20 cellular contexts compared by ENCODE assay signal in genomic region chr1:188061881-188062280, GRCh38.
DNase-seq lines count a peak whose midpoint lies in the region; ATAC-seq, FAIRE-seq and TF ChIP-seq lines count a peak whose summit lies in the region.
"Had no signal": no experiment of that assay in that cellular context is flagged by ENCODE, and none has a peak within 500 bp of the region (broad histone marks: within the 10 kb centered on the region; RNA-seq: fewer than 3 reads in every experiment).

No MANE protein-coding gene starts in this region.

- DNase-seq in A549 (ENCODE audit: low read depth in 1 of 2, low spot score in 1 of 2) = no peak
- peak; percentile 42 for DNase-seq in DMS53 (lab: John Stamatoyannopoulos, UW)
- peak; percentile 52 for DNase-seq in NCI-H526 treated with DMSO at 0.1 percent for 48 hours (lab: John Stamatoyannopoulos, UW)
- no peak for DNase-seq in breast epithelium (ENCODE audit: low spot score in 2 of 2)
- no peak for DNase-seq in psoas muscle
- DNase-seq: Caco-2; CD4-positive, CD25-positive, alpha-beta regulatory T cell; CD8-positive, alpha-beta T cell; DMS153; DMS79 treated with DMSO at 0.1 percent for 48 hours; GF-D8; GOT3; HFFc6 had no signal

- H3K4me1 ChIP-seq in A549 (no peaks in the 10 kb centered on the region), breast epithelium (no peaks in the 10 kb centered on the region), psoas muscle (no peaks in the 10 kb centered on the region)
- H3K4me1 ChIP-seq: BLaER1, Caco-2, HAP-1 had no signal

- H3K4me3 ChIP-seq in A549 (no peak overlapping the region), breast epithelium (no peak overlapping the region), psoas muscle (no peak overlapping the region)
- H3K4me3 ChIP-seq: BLaER1, HAP-1 had no signal

- POLR2A ChIA-PET in A549 (lab: Yijun Ruan, JAX) = no interaction called here

- CTCF ChIA-PET in A549 (lab: Yijun Ruan, JAX) = no interaction called here

- peak; percentile 95 for FAIRE-seq in A549 (lab: Jason Lieb, UNC)
- FAIRE-seq: GM12891, GM18507, H54 had no signal

- intact Hi-C loops in breast epithelium (cut with DNase I; ENCODE audit: low total_unique reads) (no loop called here), psoas muscle (cut with DNase I) (no loop called here)

- no peaks in the 10 kb centered on the region for H3K9me3 ChIP-seq in A549
- H3K9me3 ChIP-seq in breast epithelium = peaks cover 0 to 3% of the 10 kb centered on the region in 2 donors
- H3K9me3 ChIP-seq in psoas muscle = no peaks in the 10 kb centered on the region
- H3K9me3 ChIP-seq: Caco-2, HAP-1 had no signal

- no peak for TF ChIP-seq EP300 in A549 (IDR thresholded peaks at IDR 0.05)

- no peak for ATAC-seq in A549
- no peak for ATAC-seq in GM21423 (IDR thresholded peaks at IDR 0.05; ENCODE audit: unreplicated experiment)
- ATAC-seq in psoas muscle = no peak
- ATAC-seq: CD8-positive, alpha-beta T cell had no signal

- TF ChIP-seq RAD21 in A549 (conservative IDR thresholded peaks at IDR 0.05 in 1 of 2, IDR thresholded peaks at IDR 0.05 in 1 of 2) = no peak

- H3K27me3 ChIP-seq in breast epithelium = no peaks in the 10 kb centered on the region
- H3K27me3 ChIP-seq in psoas muscle (ENCODE audit: insufficient read depth in 3 of 3, low read length in 2 of 3) = peaks cover 0 to 3% (median 0%) of the 10 kb centered on the region in 3 donors
- H3K27me3 ChIP-seq: BLaER1 had no signal

- H3K27ac ChIP-seq in A549 = no peak overlapping the region
- H3K27ac ChIP-seq in breast epithelium = no peak overlapping the region
- no peak overlapping the region for H3K27ac ChIP-seq in psoas muscle
- H3K27ac ChIP-seq: BLaER1, C4-2B had no signal

- H3K4me2 ChIP-seq in A549 = no peak overlapping the region
- H3K4me2 ChIP-seq: BLaER1 had no signal

- no peak for TF ChIP-seq POLR2A in A549 (IDR thresholded peaks at IDR 0.05; ENCODE audit: low read length)
- no peak for TF ChIP-seq POLR2A in breast epithelium (IDR thresholded peaks at IDR 0.05)

- H3K36me3 ChIP-seq in breast epithelium (no peaks in the 10 kb centered on the region), psoas muscle (ENCODE audit: insufficient read depth in 1 of 2, low read depth in 1 of 2) (no peaks in the 10 kb centered on the region)
- H3K36me3 ChIP-seq: BLaER1, HAP-1 had no signal

- TF ChIP-seq CTCF in A549 (IDR thresholded peaks at IDR 0.05) = no peak
- no peak for TF ChIP-seq CTCF in breast epithelium (IDR thresholded peaks at IDR 0.05)
- TF ChIP-seq CTCF in psoas muscle (IDR thresholded peaks at IDR 0.05) = no peak

TF ChIP-seq in A549, 52 proteins besides CTCF, POLR2A, EP300 and RAD21:
- TF ChIP-seq ZFP36 (IDR thresholded peaks at IDR 0.05; ENCODE audit: borderline replicate concordance, partially characterized antibody) (no peak), ELK1 (IDR thresholded peaks at IDR 0.05; ENCODE audit: low read depth, low read length) (no peak), MAX (IDR thresholded peaks at IDR 0.05) (no peak), POLR2AphosphoS2 (conservative IDR thresholded peaks at IDR 0.05; ENCODE audit: low read length) (no peak), SMC3 (IDR thresholded peaks at IDR 0.05) (no peak), MAZ (IDR thresholded peaks at IDR 0.05; ENCODE audit: borderline replicate concordance, low read depth, low read length) (no peak), CBX8 (IDR thresholded peaks at IDR 0.05) (no peak), NFE2L2 (conservative IDR thresholded peaks at IDR 0.05; ENCODE audit: low read length) (no peak), KDM5A (IDR thresholded peaks at IDR 0.05) (no peak), NR3C1 (IDR thresholded peaks at IDR 0.05) (no peak), JUN (IDR thresholded peaks at IDR 0.05) (no peak)

Comparison
In these comparisons a context has a peak if more than half of its experiments do, and no peak if none do; other contexts are left out.
1. DNase-seq: peak in DMS53 (single experiment) and NCI-H526 treated with DMSO at 0.1 percent for 48 hours (single experiment); none in A549 (0 of 2), breast epithelium (0 of 2) and psoas muscle (0 of 2).